Comparison of ENCODE assay signal across 8 cellular contexts in genomic region chr2:26355038-26355995, GRCh38. TPM values are rescaled to one million over a fixed set of nuclear protein-coding genes. Genes with fewer than 3 reads are reported as not detected.
A peak's percentile ranks its signal among the peaks of the same experiment; 100 is the strongest.
DNase-seq lines count a peak whose midpoint lies in the region; ATAC-seq and TF ChIP-seq lines count a peak whose summit lies in the region.

No MANE protein-coding gene starts in this region.

- H3K4me1 ChIP-seq in thyroid gland: peaks cover 0 to 17% of the 10 kb centered on the region in 2 donors

- peaks cover 73% of the 10 kb centered on the region for H3K4me1 Mint-ChIP-seq in activated naive CD8-positive, alpha-beta T cell (ENCODE audit: low read depth)
- peaks cover 59% of the 10 kb centered on the region for H3K4me1 Mint-ChIP-seq in activated naive CD8-positive, alpha-beta T cell treated with anti-CD3 and anti-CD28 coated beads for 36 hours
- peaks cover 69% of the 10 kb centered on the region for H3K4me1 Mint-ChIP-seq in stimulated activated memory B cell treated with anti-CD40 and anti-IgM and Interleukin-4, amounts not matched to agents 10 μg/mL and 1 μg/mL and 100 μg/mL, for 72 hours

- peak overlapping the region in 2 of 3 donors; percentile 40 to 54 for H3K27ac ChIP-seq in thyroid gland

- ATAC-seq in stimulated activated memory B cell treated with anti-CD40 and anti-IgM and Interleukin-4, amounts not matched to agents 10 μg/mL and 1 μg/mL and 100 μg/mL, for 72 hours: no peak

- no peak for DNase-seq in activated naive CD8-positive, alpha-beta T cell treated with anti-CD3 and anti-CD28 coated beads for 36 hours
- DNase-seq in RKO (ENCODE audit: low spot score): peak; percentile 94
- peak; percentile 94 for DNase-seq in fibroblast of peridontal ligament (ENCODE audit: extremely low read depth)
- peak; percentile 71 to 73 for DNase-seq in thyroid gland
- no peak for DNase-seq in GM10248 (ENCODE audit: extremely low spot score)
- DNase-seq in KG1 (lab: John Stamatoyannopoulos, UW): no peak

- intact Hi-C loops in thyroid gland (cut with DNase I): no loop called here

- no peak for TF ChIP-seq POLR2A in thyroid gland (IDR thresholded peaks at IDR 0.05)

- WGBS in thyroid gland, 2 donors: 41 to 45% methylated on average over 9 of the region's 9 CpGs

- H3K9me3 ChIP-seq in thyroid gland: no peaks in the 10 kb centered on the region

- peak overlapping the region; percentile 60 for H3K4me3 Mint-ChIP-seq in activated naive CD8-positive, alpha-beta T cell
- no peak overlapping the region for H3K4me3 Mint-ChIP-seq in activated naive CD8-positive, alpha-beta T cell treated with anti-CD3 and anti-CD28 coated beads for 36 hours
- no peak overlapping the region for H3K4me3 Mint-ChIP-seq in stimulated activated memory B cell treated with anti-CD40 and anti-IgM and Interleukin-4, amounts not matched to agents 10 μg/mL and 1 μg/mL and 100 μg/mL, for 72 hours

- no peaks in the 10 kb centered on the region for H3K27me3 ChIP-seq in thyroid gland

- POLR2A ChIA-PET in GM10248 (lab: Yijun Ruan, JAX): interaction anchor here (0.6 to 1.2 kb wide), 2 partner anchors 10 to 173 kb away, joined by 3 read pairs; partner anchors contain the start of gene SELENOI

- H3K36me3 ChIP-seq in thyroid gland: no peaks in the 10 kb centered on the region

- H3K9me3 Mint-ChIP-seq in activated naive CD8-positive, alpha-beta T cell (ENCODE audit: low read depth): no peaks in the 10 kb centered on the region
- H3K9me3 Mint-ChIP-seq in activated naive CD8-positive, alpha-beta T cell treated with anti-CD3 and anti-CD28 coated beads for 36 hours: no peaks in the 10 kb centered on the region
- H3K9me3 Mint-ChIP-seq in stimulated activated memory B cell treated with anti-CD40 and anti-IgM and Interleukin-4, amounts not matched to agents 10 μg/mL and 1 μg/mL and 100 μg/mL, for 72 hours: no peaks in the 10 kb centered on the region

- TF ChIP-seq CTCF in thyroid gland (IDR thresholded peaks at IDR 0.05) (no peak), GM10248 (IDR thresholded peaks at IDR 0.05; ENCODE audit: control extremely low read depth, extremely low read depth, low read depth, missing control alignments) (no peak)

- H3K27ac Mint-ChIP-seq in activated naive CD8-positive, alpha-beta T cell: peak overlapping the region; percentile 35
- H3K27ac Mint-ChIP-seq in activated naive CD8-positive, alpha-beta T cell treated with anti-CD3 and anti-CD28 coated beads for 36 hours: no peak overlapping the region
- no peak overlapping the region for H3K27ac Mint-ChIP-seq in stimulated activated memory B cell treated with anti-CD40 and anti-IgM and Interleukin-4, amounts not matched to agents 10 μg/mL and 1 μg/mL and 100 μg/mL, for 72 hours

- CTCF ChIA-PET in GM10248 (lab: Yijun Ruan, JAX): interaction anchor here (0.9 to 1.5 kb wide), 5 partner anchors 8 to 404 kb away, joined by 3 to 4 read pairs (median 4); partner anchors contain the start of gene ADGRF3

- peaks cover 17% of the 10 kb centered on the region for H3K36me3 Mint-ChIP-seq in activated naive CD8-positive, alpha-beta T cell
- peaks cover 40% of the 10 kb centered on the region for H3K36me3 Mint-ChIP-seq in activated naive CD8-positive, alpha-beta T cell treated with anti-CD3 and anti-CD28 coated beads for 36 hours
- H3K36me3 Mint-ChIP-seq in stimulated activated memory B cell treated with anti-CD40 and anti-IgM and Interleukin-4, amounts not matched to agents 10 μg/mL and 1 μg/mL and 100 μg/mL, for 72 hours: peaks cover 44% of the 10 kb centered on the region

- no peaks in the 10 kb centered on the region for H3K27me3 Mint-ChIP-seq in activated naive CD8-positive, alpha-beta T cell
- no peaks in the 10 kb centered on the region for H3K27me3 Mint-ChIP-seq in activated naive CD8-positive, alpha-beta T cell treated with anti-CD3 and anti-CD28 coated beads for 36 hours
- no peaks in the 10 kb centered on the region for H3K27me3 Mint-ChIP-seq in stimulated activated memory B cell treated with anti-CD40 and anti-IgM and Interleukin-4, amounts not matched to agents 10 μg/mL and 1 μg/mL and 100 μg/mL, for 72 hours

- H3K4me3 ChIP-seq in thyroid gland (replicated peaks in 1 of 3): no peak overlapping the region

RNA-seq across cellular contexts. Expression of gene ADGRF3, which starts 8.7 kb away (rescaled TPM):
- total RNA-seq in activated naive CD8-positive, alpha-beta T cell treated with anti-CD3 and anti-CD28 coated beads for 36 hours: 1 to 10 TPM; 4.4 to 5.2 TPM
- under 1 TPM in 2 of 4 donors, not detected in 2; 0.15 to 0.38 TPM for total RNA-seq in thyroid gland

RNA-seq across cellular contexts. Expression of gene SELENOI, which starts 9.4 kb away (rescaled TPM):
- 10 to 100 TPM; 59.0 to 60.6 TPM for total RNA-seq in activated naive CD8-positive, alpha-beta T cell treated with anti-CD3 and anti-CD28 coated beads for 36 hours
- total RNA-seq in thyroid gland: 10 to 100 TPM; 16.7 to 31.2 (median 21.8) TPM

RNA-seq across cellular contexts. Expression of gene DRC1, which starts 46.4 kb away (rescaled TPM):
- not detected for total RNA-seq in activated naive CD8-positive, alpha-beta T cell treated with anti-CD3 and anti-CD28 coated beads for 36 hours
- not detected for total RNA-seq in thyroid gland

Comparison
In these comparisons a context has a peak if more than half of its experiments do, and no peak if none do; other contexts are left out.
1. DNase-seq: peak in RKO (single experiment), fibroblast of peridontal ligament (single experiment) and thyroid gland (2 of 2); none in activated naive CD8-positive, alpha-beta T cell treated with anti-CD3 and anti-CD28 coated beads for 36 hours (single experiment), GM10248 (single experiment) and KG1 (single experiment).